ENCODE assay signal across 37 cellular contexts in the genomic region with DNA sequence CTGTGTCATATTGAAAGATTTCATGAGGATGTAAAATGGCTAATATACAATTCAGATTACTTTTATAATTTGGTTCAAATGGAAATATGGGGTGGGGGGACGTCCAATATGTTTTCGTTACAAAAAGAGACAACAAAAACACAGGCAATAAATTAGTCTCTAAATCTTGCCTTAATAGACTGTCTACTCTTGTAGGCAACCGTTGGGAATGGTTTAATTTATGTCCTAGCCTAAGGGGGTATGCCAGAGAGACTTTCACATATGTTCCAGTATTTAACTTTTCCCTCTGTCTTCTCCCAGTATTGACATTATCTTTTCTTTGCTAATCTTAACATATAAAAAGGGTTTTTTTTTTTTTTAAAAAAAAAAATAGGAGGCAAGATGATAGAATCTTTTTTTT. TPM values are rescaled to one million over a fixed set of nuclear protein-coding genes. Genes with fewer than 3 reads are reported as not detected.
"Had no signal": no experiment of that assay in that cellular context is flagged by ENCODE, and none has a peak within 500 bp of the region (broad histone marks: within the 10 kb centered on the region; RNA-seq: fewer than 3 reads in every experiment).

No MANE protein-coding gene starts in this region.

- H3K9me3 ChIP-seq: adrenal gland, ascending aorta, body of pancreas, breast epithelium had no signal

- H3K36me3 Mint-ChIP-seq: activated naive CD4-positive, alpha-beta T cell treated with anti-CD3 and anti-CD28 coated beads, Interleukin-2, amount 10 ng/mL, durations not matched to agents 7 days and 5 days; activated naive CD4-positive, alpha-beta T cell treated with anti-CD3 and anti-CD28 coated beads, Interleukin-2, amount 50 U/mL, for 24 hours; activated naive CD4-positive, alpha-beta T cell treated with anti-CD3 and anti-CD28 coated beads, Interleukin-2, amount 50 U/mL, for 72 hours; activated naive CD8-positive, alpha-beta T cell; activated naive CD8-positive, alpha-beta T cell treated with anti-CD3 and anti-CD28 coated beads for 36 hours; activated naive CD8-positive, alpha-beta T cell treated with anti-CD3 and anti-CD28 coated beads, Interleukin-2, amount 10 ng/mL, durations not matched to agents 7 days and 5 days; brain had no signal

- H3K4me1 Mint-ChIP-seq: activated naive CD4-positive, alpha-beta T cell treated with anti-CD3 and anti-CD28 coated beads, Interleukin-2, amount 10 ng/mL, durations not matched to agents 7 days and 5 days; activated naive CD4-positive, alpha-beta T cell treated with anti-CD3 and anti-CD28 coated beads, Interleukin-2, amount 50 U/mL, for 24 hours; activated naive CD8-positive, alpha-beta T cell treated with anti-CD3 and anti-CD28 coated beads for 36 hours; activated naive CD8-positive, alpha-beta T cell treated with anti-CD3 and anti-CD28 coated beads, Interleukin-2, amount 10 ng/mL, durations not matched to agents 7 days and 5 days; activated naive CD8-positive, alpha-beta T cell treated with anti-CD3 and anti-CD28 coated beads, Interleukin-2, amount 50 U/mL, for 24 hours; activated T-helper 17 cell treated with anti-CD3 and anti-CD28 coated beads, Interleukin-2, amount 50 U/mL, for 72 hours; brain; central memory CD8-positive, alpha-beta T cell had no signal

- ATAC-seq: activated naive CD4-positive, alpha-beta T cell treated with anti-CD3 and anti-CD28 coated beads, Interleukin-2, amount 50 U/mL, for 72 hours; activated naive CD8-positive, alpha-beta T cell treated with anti-CD3 and anti-CD28 coated beads, Interleukin-2, amount 50 U/mL, for 24 hours; activated T-cell treated with anti-CD3 and anti-CD28 coated beads, Interleukin-2, amount 50 U/mL, for 4 hours; activated T-cell treated with anti-CD3 and anti-CD28 coated beads, Interleukin-2, amount 50 U/mL, for 72 hours; activated T-helper 17 cell treated with anti-CD3 and anti-CD28 coated beads, Interleukin-2, amount 50 U/mL, for 72 hours had no signal

- DNase-seq: activated effector memory CD4-positive, alpha-beta T cell treated with anti-CD3 and anti-CD28 coated beads, Interleukin-2, amount 50 U/mL, for 16 hours; activated effector memory CD4-positive, alpha-beta T cell treated with Interleukin-2 at 50 U/mL for 16 hours; activated gamma-delta T cell; activated gamma-delta T cell treated with Interleukin-2 at 50 U/mL for 16 hours; activated naive CD4-positive, alpha-beta T cell; activated naive CD4-positive, alpha-beta T cell treated with anti-CD3 and anti-CD28 coated beads for 36 hours; activated naive CD4-positive, alpha-beta T cell treated with anti-CD3 and anti-CD28 coated beads, Interleukin-2, amount 10 ng/mL, durations not matched to agents 7 days and 5 days; activated naive CD4-positive, alpha-beta T cell treated with anti-CD3 and anti-CD28 coated beads, Interleukin-2, amount 50 U/mL, for 16 hours; activated naive CD4-positive, alpha-beta T cell treated with Interleukin-2 at 50 U/mL for 16 hours; activated naive CD8-positive, alpha-beta T cell treated with anti-CD3 and anti-CD28 coated beads for 36 hours; activated naive CD8-positive, alpha-beta T cell treated with anti-CD3 and anti-CD28 coated beads, Interleukin-2, amount 10 ng/mL, durations not matched to agents 7 days and 5 days; activated naive CD8-positive, alpha-beta T cell treated with anti-CD3 and anti-CD28 coated beads, Interleukin-2, amount 50 U/mL, for 24 hours; activated T-cell treated with anti-CD3 and anti-CD28 coated beads, Interleukin-2, amount 50 U/mL, for 24 hours; activated T-cell treated with anti-CD3 and anti-CD28 coated beads, Interleukin-2, amount 50 U/mL, for 4 hours; activated T-cell treated with anti-CD3 and anti-CD28 coated beads, Interleukin-2, amount 50 U/mL, for 48 hours; activated T-cell treated with anti-CD3 and anti-CD28 coated beads, Interleukin-2, amount 50 U/mL, for 72 hours; adrenal gland; amniotic stem cell; amygdala; anterior cingulate cortex; aorta; brain microvascular endothelial cell; caudate nucleus; central memory CD4-positive, alpha-beta T cell; cerebellar nuclear complex had no signal

- H3K27me3 Mint-ChIP-seq: activated naive CD4-positive, alpha-beta T cell treated with anti-CD3 and anti-CD28 coated beads, Interleukin-2, amount 10 ng/mL, durations not matched to agents 7 days and 5 days; activated naive CD4-positive, alpha-beta T cell treated with anti-CD3 and anti-CD28 coated beads, Interleukin-2, amount 50 U/mL, for 24 hours; activated naive CD8-positive, alpha-beta T cell; activated naive CD8-positive, alpha-beta T cell treated with anti-CD3 and anti-CD28 coated beads for 36 hours; activated naive CD8-positive, alpha-beta T cell treated with anti-CD3 and anti-CD28 coated beads, Interleukin-2, amount 10 ng/mL, durations not matched to agents 7 days and 5 days; activated naive CD8-positive, alpha-beta T cell treated with anti-CD3 and anti-CD28 coated beads, Interleukin-2, amount 50 U/mL, for 24 hours; activated T-cell treated with anti-CD3 and anti-CD28 coated beads, Interleukin-2, amount 50 U/mL, for 24 hours; activated T-helper 17 cell treated with anti-CD3 and anti-CD28 coated beads, Interleukin-2, amount 50 U/mL, for 72 hours; central memory CD8-positive, alpha-beta T cell had no signal

- H3K9me3 Mint-ChIP-seq: activated naive CD8-positive, alpha-beta T cell treated with anti-CD3 and anti-CD28 coated beads, Interleukin-2, amount 10 ng/mL, durations not matched to agents 7 days and 5 days; activated T-helper 1 cell treated with anti-CD3 and anti-CD28 coated beads, Interleukin-12 subunit alpha, Interleukin-12 subunit beta, Interleukin-2, Interleukin-4 antibody, amounts not matched to agents 30 ng/mL and 10 ng/mL and 1 ng/mL, durations not matched to agents 14 hours and 24 hours and 36 hours; activated T-helper 2 cell treated with anti-CD3 and anti-CD28 coated beads, Interferon-gamma antibody, Interleukin-2, Interleukin-4, amounts not matched to agents 10 μg/mL and 5 μg/mL and 100 μg/mL, durations not matched to agents 14 hours and 24 hours and 36 hours; brain had no signal

- H3K36me3 ChIP-seq: adrenal gland, ascending aorta, brain microvascular endothelial cell, breast epithelium, cardiac muscle cell had no signal

- H3K27ac Mint-ChIP-seq: activated naive CD4-positive, alpha-beta T cell treated with anti-CD3 and anti-CD28 coated beads for 36 hours; activated naive CD4-positive, alpha-beta T cell treated with anti-CD3 and anti-CD28 coated beads, Interleukin-2, amount 10 ng/mL, durations not matched to agents 7 days and 5 days; activated naive CD4-positive, alpha-beta T cell treated with anti-CD3 and anti-CD28 coated beads, Interleukin-2, amount 50 U/mL, for 24 hours; activated naive CD4-positive, alpha-beta T cell treated with anti-CD3 and anti-CD28 coated beads, Interleukin-2, amount 50 U/mL, for 72 hours; activated naive CD8-positive, alpha-beta T cell; activated naive CD8-positive, alpha-beta T cell treated with anti-CD3 and anti-CD28 coated beads for 36 hours; activated naive CD8-positive, alpha-beta T cell treated with anti-CD3 and anti-CD28 coated beads, Interleukin-2, amount 10 ng/mL, durations not matched to agents 7 days and 5 days; activated naive CD8-positive, alpha-beta T cell treated with anti-CD3 and anti-CD28 coated beads, Interleukin-2, amount 50 U/mL, for 24 hours; activated T-cell treated with anti-CD3 and anti-CD28 coated beads, Interleukin-2, amount 50 U/mL, for 24 hours; activated T-cell treated with anti-CD3 and anti-CD28 coated beads, Interleukin-2, amount 50 U/mL, for 72 hours; activated T-helper 1 cell treated with anti-CD3 and anti-CD28 coated beads, Interleukin-12 subunit alpha, Interleukin-12 subunit beta, Interleukin-2, Interleukin-4 antibody, amounts not matched to agents 30 ng/mL and 10 ng/mL and 1 ng/mL, durations not matched to agents 14 hours and 24 hours and 36 hours; activated T-helper 17 cell treated with anti-CD3 and anti-CD28 coated beads, Interleukin-2, amount 50 U/mL, for 72 hours; activated T-helper 2 cell treated with anti-CD3 and anti-CD28 coated beads, Interferon-gamma antibody, Interleukin-2, Interleukin-4, amounts not matched to agents 10 μg/mL and 5 μg/mL and 100 μg/mL, durations not matched to agents 14 hours and 24 hours and 36 hours; brain had no signal

- H3K4me3 ChIP-seq: adrenal gland, ascending aorta, body of pancreas, cardiac muscle cell had no signal

- H3K27ac ChIP-seq: adrenal gland, ascending aorta, body of pancreas, brain microvascular endothelial cell, breast epithelium, cardiac muscle cell had no signal

- H3K4me3 Mint-ChIP-seq: activated naive CD4-positive, alpha-beta T cell treated with anti-CD3 and anti-CD28 coated beads for 36 hours; activated naive CD4-positive, alpha-beta T cell treated with anti-CD3 and anti-CD28 coated beads, Interleukin-2, amount 10 ng/mL, durations not matched to agents 7 days and 5 days; activated naive CD4-positive, alpha-beta T cell treated with anti-CD3 and anti-CD28 coated beads, Interleukin-2, amount 50 U/mL, for 24 hours; activated naive CD8-positive, alpha-beta T cell; activated naive CD8-positive, alpha-beta T cell treated with anti-CD3 and anti-CD28 coated beads for 36 hours; activated naive CD8-positive, alpha-beta T cell treated with anti-CD3 and anti-CD28 coated beads, Interleukin-2, amount 10 ng/mL, durations not matched to agents 7 days and 5 days; activated naive CD8-positive, alpha-beta T cell treated with anti-CD3 and anti-CD28 coated beads, Interleukin-2, amount 50 U/mL, for 24 hours; activated T-cell treated with anti-CD3 and anti-CD28 coated beads, Interleukin-2, amount 50 U/mL, for 24 hours; activated T-cell treated with anti-CD3 and anti-CD28 coated beads, Interleukin-2, amount 50 U/mL, for 4 hours; activated T-cell treated with anti-CD3 and anti-CD28 coated beads, Interleukin-2, amount 50 U/mL, for 72 hours; activated T-helper 1 cell treated with anti-CD3 and anti-CD28 coated beads, Interleukin-12 subunit alpha, Interleukin-12 subunit beta, Interleukin-2, Interleukin-4 antibody, amounts not matched to agents 30 ng/mL and 10 ng/mL and 1 ng/mL, durations not matched to agents 14 hours and 24 hours and 36 hours; activated T-helper 17 cell treated with anti-CD3 and anti-CD28 coated beads, Interleukin-2, amount 50 U/mL, for 72 hours; brain; central memory CD8-positive, alpha-beta T cell had no signal

RNA-seq across cellular contexts. Expression of gene LIN7A, which starts 41.5 kb away (rescaled TPM):
- total RNA-seq: activated naive CD4-positive, alpha-beta T cell treated with anti-CD3 and anti-CD28 coated beads for 36 hours; activated naive CD4-positive, alpha-beta T cell treated with anti-CD3 and anti-CD28 coated beads, Interleukin-2, amount 50 U/mL, for 72 hours; activated naive CD8-positive, alpha-beta T cell treated with anti-CD3 and anti-CD28 coated beads for 36 hours; activated naive CD8-positive, alpha-beta T cell treated with anti-CD3 and anti-CD28 coated beads, Interleukin-2, amount 10 ng/mL, durations not matched to agents 7 days and 5 days; activated T-cell treated with anti-CD3 and anti-CD28 coated beads, Interleukin-2, amount 50 U/mL, for 72 hours; activated T-helper 17 cell treated with anti-CD3 and anti-CD28 coated beads, Interleukin-2, amount 50 U/mL, for 72 hours had no signal
